Comparison of ENCODE assay signal across 20 cellular contexts in the genomic region with DNA sequence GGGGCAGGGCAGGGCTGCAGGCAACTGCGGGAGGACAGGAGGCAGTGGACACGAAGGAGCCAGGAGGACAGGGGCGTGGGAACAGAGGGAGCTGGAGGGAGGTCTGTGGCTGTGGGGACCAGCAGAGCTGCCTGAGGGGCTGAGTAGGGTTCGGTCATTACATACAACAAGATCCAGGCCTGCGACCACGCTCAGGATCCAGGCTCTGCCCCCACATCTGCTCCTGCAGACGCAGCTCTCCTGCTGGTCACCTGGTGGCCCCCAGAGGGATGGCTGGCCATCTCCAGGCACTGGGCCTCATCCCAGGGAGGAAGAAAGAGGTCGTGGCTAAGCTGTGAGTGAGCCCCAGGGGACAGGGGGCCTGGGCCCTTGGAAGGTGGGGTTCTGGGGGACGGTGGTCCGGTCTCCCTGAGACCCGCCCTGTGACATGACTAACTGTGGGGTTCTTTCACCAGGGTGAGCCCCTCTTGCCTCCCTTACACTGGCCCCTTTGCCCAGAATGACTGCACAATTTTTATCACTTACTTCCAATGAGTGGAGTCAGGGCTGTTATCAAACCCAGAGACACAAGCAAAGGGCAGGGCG. TPM values are rescaled to one million over a fixed set of nuclear protein-coding genes. Genes with fewer than 3 reads are reported as not detected.
DNase-seq lines count a peak whose midpoint lies in the region; ATAC-seq and TF ChIP-seq lines count a peak whose summit lies in the region.
"Had no signal": no experiment of that assay in that cellular context is flagged by ENCODE, and none has a peak within 500 bp of the region (broad histone marks: within the 10 kb centered on the region; RNA-seq: fewer than 3 reads in every experiment).

No MANE protein-coding gene starts in this region.

- peak in 51 of 76 experiments; percentile 14 to 85 (median 58) for DNase-seq in HUDEP-2 (lab: John Stamatoyannopoulos, UW; ENCODE audit: unreplicated experiment in 76 of 76)
- peak; percentile 92 to 95 for DNase-seq in erythroblast (lab: John Stamatoyannopoulos, UW)
- DNase-seq in neuronal stem cell (ENCODE audit: low spot score) = no peak
- no peak for DNase-seq in activated CD8-positive, alpha-beta T cell treated with anti-CD3 and anti-CD28 coated beads for 36 hours
- no peak for DNase-seq in ovary
- no peak for DNase-seq in stimulated activated CD4-positive, alpha-beta T cell treated with anti-CD3 and anti-CD28 coated beads, Interleukin-1b, Interleukin-23, amount 100 ng/mL, for 48 hours
- DNase-seq: AML-193; CD8-positive, alpha-beta T cell; DMS79 treated with DMSO at 0.1 percent for 48 hours; NCI-H1105; NCI-H187 treated with DMSO at 0.1 percent for 48 hours; NCI-H2171 treated with DMSO at 0.1 percent for 48 hours; NCI-H510A; SHP77 treated with DMSO at 0.1 percent for 48 hours had no signal

- no peaks in the 10 kb centered on the region for H3K36me3 Mint-ChIP-seq in activated CD8-positive, alpha-beta T cell treated with anti-CD3 and anti-CD28 coated beads for 36 hours (ENCODE audit: low read depth)
- H3K36me3 Mint-ChIP-seq: CD8-positive, alpha-beta T cell had no signal

- H3K4me3 ChIP-seq in BLaER1 (no peak overlapping the region), neuronal stem cell (ENCODE audit: low read length in 2 of 2) (no peak overlapping the region), ovary (no peak overlapping the region)
- H3K4me3 ChIP-seq: GM23338 had no signal

- ATAC-seq in activated CD8-positive, alpha-beta T cell treated with anti-CD3 and anti-CD28 coated beads for 36 hours = no peak
- ATAC-seq in GM21447 (IDR thresholded peaks at IDR 0.05; ENCODE audit: unreplicated experiment) = no peak
- ATAC-seq: CD8-positive, alpha-beta T cell; GM23338 had no signal

- H3K23ac ChIP-seq in neuronal stem cell (ENCODE audit: low read depth, low read length, poor library complexity) = no peak overlapping the region

- H3K27ac ChIP-seq in BLaER1 (no peak overlapping the region), neuronal stem cell (replicated peaks; ENCODE audit: low read length) (no peak overlapping the region), ovary (no peak overlapping the region)
- H3K27ac ChIP-seq: KMS-11 had no signal

- no peak overlapping the region for H4K8ac ChIP-seq in neuronal stem cell (ENCODE audit: low read depth, low read length)

- intact Hi-C loops in activated CD8-positive, alpha-beta T cell treated with anti-CD3 and anti-CD28 coated beads for 36 hours (cut with micrococcal nuclease) = no loop called here
- intact Hi-C loops in ovary (cut with DNase I) = no loop called here

- TF ChIP-seq EP300 in ovary (IDR thresholded peaks at IDR 0.05) = no peak

- no peak overlapping the region for H3K4ac ChIP-seq in neuronal stem cell (ENCODE audit: low read length)

- peak overlapping the region; percentile 49 for H3K18ac ChIP-seq in neuronal stem cell (ENCODE audit: low read length)

- peak overlapping the region; percentile 42 for H3K4me2 ChIP-seq in BLaER1
- no peak overlapping the region for H3K4me2 ChIP-seq in neuronal stem cell (ENCODE audit: insufficient read depth, low read length, poor library complexity, severe bottlenecking)
- H3K4me2 ChIP-seq: GM23338, KMS-11 had no signal

- H3K4me3 Mint-ChIP-seq in activated CD8-positive, alpha-beta T cell treated with anti-CD3 and anti-CD28 coated beads for 36 hours = no peak overlapping the region
- H3K4me3 Mint-ChIP-seq: CD8-positive, alpha-beta T cell; GM23338 had no signal

- TF ChIP-seq POLR2A in erythroblast (IDR thresholded peaks at IDR 0.05; ENCODE audit: low read length) (no peak), ovary (IDR thresholded peaks at IDR 0.05) (no peak)

- H2BK12ac ChIP-seq in neuronal stem cell (ENCODE audit: low read length) = no peak overlapping the region

- no CpG with 5 or more reads among the region's 12 CpGs for WGBS in neuronal stem cell (ENCODE audit: extremely low coverage in 2 of 2, insufficient read length in 2 of 2, insufficient replicate concordance in 1 of 2), 2 donors
- WGBS in ovary, 3 donors = 71 to 78% (median 76%) methylated on average over 12 of the region's 12 CpGs

- no peak overlapping the region for H2AK5ac ChIP-seq in neuronal stem cell (ENCODE audit: low read depth, low read length)

- H3K9me3 ChIP-seq in BLaER1 (no peaks in the 10 kb centered on the region), neuronal stem cell (replicated peaks in 1 of 2; ENCODE audit: control insufficient read depth in 2 of 2, insufficient read depth in 1 of 2, low read depth in 1 of 2, low read length in 2 of 2) (peaks cover 0 to 2% of the 10 kb centered on the region in 2 donors), ovary (no peaks in the 10 kb centered on the region)

- H2AFZ ChIP-seq in neuronal stem cell (ENCODE audit: low read length) = no peak overlapping the region
- H2AFZ ChIP-seq: GM23338 had no signal

- no peak overlapping the region for H3K27ac Mint-ChIP-seq in activated CD8-positive, alpha-beta T cell treated with anti-CD3 and anti-CD28 coated beads for 36 hours
- H3K27ac Mint-ChIP-seq: CD8-positive, alpha-beta T cell; GM23338 had no signal

- no peak overlapping the region for H4K91ac ChIP-seq in neuronal stem cell (ENCODE audit: low read depth, low read length, poor library complexity)

- peaks cover 23% of the 10 kb centered on the region for H3K27me3 Mint-ChIP-seq in activated CD8-positive, alpha-beta T cell treated with anti-CD3 and anti-CD28 coated beads for 36 hours

- H3K4me1 ChIP-seq in BLaER1 = peaks cover 9% of the 10 kb centered on the region
- H3K4me1 ChIP-seq in neuronal stem cell (ENCODE audit: control insufficient read depth in 2 of 2, insufficient read depth in 1 of 2, low read depth in 1 of 2, low read length in 2 of 2) = peaks cover 0 to 10% of the 10 kb centered on the region in 2 donors
- H3K4me1 ChIP-seq in ovary (ENCODE audit: insufficient read depth) = no peaks in the 10 kb centered on the region

- no peak overlapping the region for H3K14ac ChIP-seq in neuronal stem cell (ENCODE audit: low read length)

- H3K27me3 ChIP-seq in BLaER1 (no peaks in the 10 kb centered on the region), neuronal stem cell (ENCODE audit: control insufficient read depth in 3 of 3, insufficient read depth in 3 of 3, low read depth in 1 of 3, low read length in 3 of 3) (peaks cover 0 to 77% (median 0%) of the 10 kb centered on the region in 3 experiments), ovary (no peaks in the 10 kb centered on the region)

- no peaks in the 10 kb centered on the region for H3K36me3 ChIP-seq in BLaER1
- H3K36me3 ChIP-seq in neuronal stem cell (replicated peaks in 1 of 2; ENCODE audit: control insufficient read depth in 2 of 2, insufficient read depth in 2 of 2, low read length in 2 of 2) = no peaks in the 10 kb centered on the region
- no peaks in the 10 kb centered on the region for H3K36me3 ChIP-seq in ovary

- no peaks in the 10 kb centered on the region for H3K79me1 ChIP-seq in neuronal stem cell (ENCODE audit: low read depth, low read length)

- POLR2A ChIA-PET in activated CD8-positive, alpha-beta T cell treated with anti-CD3 and anti-CD28 coated beads for 36 hours (lab: Charles Lee) = interaction anchor here (0.6 to 3.3 kb wide), 3 partner anchors 9 to 79 kb away, joined by 3 to 14 read pairs (median 3); no protein-coding TSS in a partner anchor

- H2BK120ac ChIP-seq in neuronal stem cell (ENCODE audit: low read depth, low read length) = no peak overlapping the region

- CTCF ChIA-PET in activated CD8-positive, alpha-beta T cell treated with anti-CD3 and anti-CD28 coated beads for 36 hours (lab: Charles Lee) = interaction anchor here (1.2 to 2.1 kb wide), 3 partner anchors 9 to 53 kb away, joined by 4 to 10 read pairs (median 4); a partner anchor contains a TSS

- no peak for TF ChIP-seq CTCF in activated CD8-positive, alpha-beta T cell treated with anti-CD3 and anti-CD28 coated beads for 36 hours (IDR thresholded peaks at IDR 0.05)
- TF ChIP-seq CTCF in ovary (IDR thresholded peaks at IDR 0.05) = no peak

- peak overlapping the region; percentile 17 for H2BK15ac ChIP-seq in neuronal stem cell (ENCODE audit: low read length)

- no peaks in the 10 kb centered on the region for H4K20me1 ChIP-seq in BLaER1

- H3K4me1 Mint-ChIP-seq in activated CD8-positive, alpha-beta T cell treated with anti-CD3 and anti-CD28 coated beads for 36 hours (ENCODE audit: low read depth) = peaks cover 29% of the 10 kb centered on the region

- H2BK5ac ChIP-seq in neuronal stem cell (ENCODE audit: low read length) = no peak overlapping the region

- H3K9ac ChIP-seq in BLaER1 (no peak overlapping the region), neuronal stem cell (ENCODE audit: low read depth, low read length, poor library complexity) (no peak overlapping the region)
- H3K9ac ChIP-seq: KMS-11 had no signal

- no peaks in the 10 kb centered on the region for H3K9me3 Mint-ChIP-seq in activated CD8-positive, alpha-beta T cell treated with anti-CD3 and anti-CD28 coated beads for 36 hours
- H3K9me3 Mint-ChIP-seq: CD8-positive, alpha-beta T cell; GM23338 had no signal

RNA-seq across cellular contexts. Expression of a gene that starts 6.8 kb away (rescaled TPM):
- not detected for polyA plus RNA-seq in neuronal stem cell (2013, experiment 1 of 2)
- not detected for polyA plus RNA-seq in neuronal stem cell (2013, experiment 2 of 2)
- total RNA-seq in activated CD8-positive, alpha-beta T cell treated with anti-CD3 and anti-CD28 coated beads for 36 hours = not detected
- under 1 TPM in 3 of 7 donors, not detected in 4; 0.50 to 0.95 (median 0.64) TPM for total RNA-seq in ovary
- polyA plus RNA-seq in ovary = 1 to 10 TPM in 1 of 2 donors, under 1 TPM in 1; 0.10 to 1.2 TPM
- total RNA-seq: A673; CD8-positive, alpha-beta T cell; GM23338; MCF 10A had no signal

RNA-seq across cellular contexts. Expression of a gene that starts 31.5 kb away (rescaled TPM):
- 2.9 TPM for polyA plus RNA-seq in neuronal stem cell (2013, experiment 1 of 2)
- 2.8 TPM for polyA plus RNA-seq in neuronal stem cell (2013, experiment 2 of 2)
- total RNA-seq in activated CD8-positive, alpha-beta T cell treated with anti-CD3 and anti-CD28 coated beads for 36 hours = 1 to 10 TPM; 5.0 to 5.1 TPM
- 1 to 10 TPM in 4 of 7 donors, under 1 TPM in 2, not detected in 1; 0.43 to 1.9 (median 1.4) TPM for total RNA-seq in ovary
- under 1 TPM; 0.70 to 0.98 TPM for polyA plus RNA-seq in ovary

Comparison
In these comparisons a context has a peak if more than half of its experiments do, and no peak if none do; other contexts are left out.
1. DNase-seq: peak in HUDEP-2 (51 of 76) and erythroblast (2 of 2); none in neuronal stem cell (single experiment), activated CD8-positive, alpha-beta T cell treated with anti-CD3 and anti-CD28 coated beads for 36 hours (single experiment), ovary (0 of 5) and stimulated activated CD4-positive, alpha-beta T cell treated with anti-CD3 and anti-CD28 coated beads, Interleukin-1b, Interleukin-23, amount 100 ng/mL, for 48 hours (single experiment).